Comparison of ENCODE assay signal across 23 cellular contexts in genomic region chr5:3994635-3995034, GRCh38.
"Had no signal": no experiment of that assay in that cellular context is flagged by ENCODE, and none has a peak within 500 bp of the region (broad histone marks: within the 10 kb centered on the region; RNA-seq: fewer than 3 reads in every experiment).

No MANE protein-coding gene starts in this region.

- H3K4me3 Mint-ChIP-seq: activated B cell treated with CpG ODN at 0.5 μM for 24 hours; activated CD4-positive, alpha-beta memory T cell treated with anti-CD3 and anti-CD28 coated beads, Interleukin-2, amount 10 ng/mL, durations not matched to agents 7 days and 5 days; activated CD8-positive, alpha-beta memory T cell treated with anti-CD3 and anti-CD28 coated beads, Interleukin-2, amount 10 ng/mL, durations not matched to agents 7 days and 5 days; activated naive CD8-positive, alpha-beta T cell treated with anti-CD3 and anti-CD28 coated beads for 36 hours; activated T-helper 17 cell treated with anti-CD3 and anti-CD28 coated beads, Interleukin-2, amount 50 U/mL, for 72 hours; nephron progenitor cell had no signal

- H3K27ac Mint-ChIP-seq: activated B cell treated with CpG ODN at 0.5 μM for 24 hours; activated CD4-positive, alpha-beta memory T cell treated with anti-CD3 and anti-CD28 coated beads, Interleukin-2, amount 10 ng/mL, durations not matched to agents 7 days and 5 days; activated CD8-positive, alpha-beta memory T cell treated with anti-CD3 and anti-CD28 coated beads, Interleukin-2, amount 10 ng/mL, durations not matched to agents 7 days and 5 days; activated naive CD8-positive, alpha-beta T cell treated with anti-CD3 and anti-CD28 coated beads for 36 hours; activated T-helper 17 cell treated with anti-CD3 and anti-CD28 coated beads, Interleukin-2, amount 50 U/mL, for 72 hours; nephron progenitor cell had no signal

- H3K36me3 ChIP-seq: brain microvascular endothelial cell, esophagus muscularis mucosa, transverse colon, uterus had no signal

- H3K36me3 Mint-ChIP-seq: activated CD8-positive, alpha-beta memory T cell treated with anti-CD3 and anti-CD28 coated beads, Interleukin-2, amount 10 ng/mL, durations not matched to agents 7 days and 5 days; activated naive CD8-positive, alpha-beta T cell treated with anti-CD3 and anti-CD28 coated beads for 36 hours had no signal

- ATAC-seq: activated CD8-positive, alpha-beta memory T cell treated with anti-CD3 and anti-CD28 coated beads, Interleukin-2, amount 10 ng/mL, durations not matched to agents 7 days and 5 days; activated T-helper 17 cell treated with anti-CD3 and anti-CD28 coated beads, Interleukin-2, amount 50 U/mL, for 72 hours had no signal

- H3K4me1 Mint-ChIP-seq: activated B cell treated with CpG ODN at 0.5 μM for 24 hours; activated CD4-positive, alpha-beta memory T cell treated with anti-CD3 and anti-CD28 coated beads, Interleukin-2, amount 10 ng/mL, durations not matched to agents 7 days and 5 days; activated CD8-positive, alpha-beta memory T cell treated with anti-CD3 and anti-CD28 coated beads, Interleukin-2, amount 10 ng/mL, durations not matched to agents 7 days and 5 days; activated naive CD8-positive, alpha-beta T cell treated with anti-CD3 and anti-CD28 coated beads for 36 hours; activated T-helper 17 cell treated with anti-CD3 and anti-CD28 coated beads, Interleukin-2, amount 50 U/mL, for 72 hours had no signal

- H3K4me1 ChIP-seq: transverse colon, uterus had no signal

- H3K4me3 ChIP-seq: esophagus muscularis mucosa, transverse colon, uterus had no signal

- H3K9me3 ChIP-seq: transverse colon, uterus had no signal

- H3K9me3 Mint-ChIP-seq: activated naive CD8-positive, alpha-beta T cell treated with anti-CD3 and anti-CD28 coated beads for 36 hours; activated T-helper 17 cell treated with anti-CD3 and anti-CD28 coated beads, Interleukin-2, amount 50 U/mL, for 72 hours had no signal

- H3K27me3 Mint-ChIP-seq: activated B cell treated with CpG ODN at 0.5 μM for 24 hours; activated CD4-positive, alpha-beta memory T cell treated with anti-CD3 and anti-CD28 coated beads, Interleukin-2, amount 10 ng/mL, durations not matched to agents 7 days and 5 days; activated CD8-positive, alpha-beta memory T cell treated with anti-CD3 and anti-CD28 coated beads, Interleukin-2, amount 10 ng/mL, durations not matched to agents 7 days and 5 days; activated naive CD8-positive, alpha-beta T cell treated with anti-CD3 and anti-CD28 coated beads for 36 hours; activated T-helper 17 cell treated with anti-CD3 and anti-CD28 coated beads, Interleukin-2, amount 50 U/mL, for 72 hours had no signal

- DNase-seq: activated B cell treated with CpG ODN at 0.5 μM for 24 hours; activated CD4-positive, alpha-beta memory T cell treated with anti-CD3 and anti-CD28 coated beads, Interleukin-2, amount 10 ng/mL, durations not matched to agents 7 days and 5 days; activated CD4-positive, alpha-beta T cell treated with anti-CD3 and anti-CD28 coated beads for 4 hours; activated CD8-positive, alpha-beta memory T cell treated with anti-CD3 and anti-CD28 coated beads, Interleukin-2, amount 10 ng/mL, durations not matched to agents 7 days and 5 days; activated naive CD4-positive, alpha-beta T cell; activated naive CD8-positive, alpha-beta T cell treated with anti-CD3 and anti-CD28 coated beads for 36 hours; amniotic stem cell; brain microvascular endothelial cell; effector CD4-positive, alpha-beta T cell; hippocampal formation; mammary epithelial cell; midbrain; nephron progenitor cell; nucleus accumbens; stimulated activated CD4-positive, alpha-beta T cell treated with anti-CD3 and anti-CD28 coated beads, Interleukin-12 subunit alpha, Interleukin-12 subunit beta, amount 100 ng/mL, for 4 hours; stimulated activated CD4-positive, alpha-beta T cell treated with anti-CD3 and anti-CD28 coated beads, Interleukin-1b, Interleukin-23, amount 100 ng/mL, for 48 hours; stimulated activated naive CD4-positive, alpha-beta T cell treated with Interleukin-2 at 50 U/mL for 16 hours; substantia nigra; T-helper 2 cell; transverse colon; uterus had no signal

- H3K27ac ChIP-seq: brain microvascular endothelial cell, esophagus muscularis mucosa, transverse colon, uterus had no signal

- H3K27me3 ChIP-seq: brain microvascular endothelial cell, transverse colon, uterus had no signal
